1 cellular context compared by ENCODE assay signal in the genomic region with DNA sequence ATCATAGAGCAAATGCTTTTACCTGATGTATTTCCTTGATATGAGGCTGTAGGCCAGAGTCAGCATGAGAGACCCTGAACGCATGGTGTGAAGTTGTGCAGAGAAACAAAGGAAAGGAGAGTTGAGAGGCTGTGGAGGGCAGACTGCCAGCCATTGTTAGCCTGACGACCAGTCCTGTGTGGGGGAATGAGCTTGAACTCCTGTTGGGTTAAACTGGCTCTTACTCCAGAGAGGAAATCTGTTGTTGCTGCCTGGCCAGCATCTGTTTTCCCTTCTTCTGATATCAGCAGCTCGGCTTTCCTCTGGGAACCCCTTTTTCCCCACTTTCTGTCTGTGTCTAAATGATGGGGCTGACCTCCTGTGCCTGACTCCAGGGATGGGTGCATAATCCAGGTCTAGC.
TF ChIP-seq lines count a peak whose summit lies in the region.

No MANE protein-coding gene starts in this region.

TF ChIP-seq in GM23338, 12 proteins besides CTCF, POLR2A, EP300 and RAD21:
- TF ChIP-seq, protein P1, sequence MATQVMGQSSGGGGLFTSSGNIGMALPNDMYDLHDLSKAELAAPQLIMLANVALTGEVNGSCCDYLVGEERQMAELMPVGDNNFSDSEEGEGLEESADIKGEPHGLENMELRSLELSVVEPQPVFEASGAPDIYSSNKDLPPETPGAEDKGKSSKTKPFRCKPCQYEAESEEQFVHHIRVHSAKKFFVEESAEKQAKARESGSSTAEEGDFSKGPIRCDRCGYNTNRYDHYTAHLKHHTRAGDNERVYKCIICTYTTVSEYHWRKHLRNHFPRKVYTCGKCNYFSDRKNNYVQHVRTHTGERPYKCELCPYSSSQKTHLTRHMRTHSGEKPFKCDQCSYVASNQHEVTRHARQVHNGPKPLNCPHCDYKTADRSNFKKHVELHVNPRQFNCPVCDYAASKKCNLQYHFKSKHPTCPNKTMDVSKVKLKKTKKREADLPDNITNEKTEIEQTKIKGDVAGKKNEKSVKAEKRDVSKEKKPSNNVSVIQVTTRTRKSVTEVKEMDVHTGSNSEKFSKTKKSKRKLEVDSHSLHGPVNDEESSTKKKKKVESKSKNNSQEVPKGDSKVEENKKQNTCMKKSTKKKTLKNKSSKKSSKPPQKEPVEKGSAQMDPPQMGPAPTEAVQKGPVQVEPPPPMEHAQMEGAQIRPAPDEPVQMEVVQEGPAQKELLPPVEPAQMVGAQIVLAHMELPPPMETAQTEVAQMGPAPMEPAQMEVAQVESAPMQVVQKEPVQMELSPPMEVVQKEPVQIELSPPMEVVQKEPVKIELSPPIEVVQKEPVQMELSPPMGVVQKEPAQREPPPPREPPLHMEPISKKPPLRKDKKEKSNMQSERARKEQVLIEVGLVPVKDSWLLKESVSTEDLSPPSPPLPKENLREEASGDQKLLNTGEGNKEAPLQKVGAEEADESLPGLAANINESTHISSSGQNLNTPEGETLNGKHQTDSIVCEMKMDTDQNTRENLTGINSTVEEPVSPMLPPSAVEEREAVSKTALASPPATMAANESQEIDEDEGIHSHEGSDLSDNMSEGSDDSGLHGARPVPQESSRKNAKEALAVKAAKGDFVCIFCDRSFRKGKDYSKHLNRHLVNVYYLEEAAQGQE (IDR thresholded peaks at IDR 0.05; ENCODE audit: unreplicated experiment): no peak
- TF ChIP-seq EZH2 (IDR thresholded peaks at IDR 0.05; ENCODE audit: low read depth, unreplicated experiment): no peak
- no peak for TF ChIP-seq ZNF331 (CRISPR knock-in tag; IDR thresholded peaks at IDR 0.05; ENCODE audit: low read depth)
- TF ChIP-seq, protein P2, sequence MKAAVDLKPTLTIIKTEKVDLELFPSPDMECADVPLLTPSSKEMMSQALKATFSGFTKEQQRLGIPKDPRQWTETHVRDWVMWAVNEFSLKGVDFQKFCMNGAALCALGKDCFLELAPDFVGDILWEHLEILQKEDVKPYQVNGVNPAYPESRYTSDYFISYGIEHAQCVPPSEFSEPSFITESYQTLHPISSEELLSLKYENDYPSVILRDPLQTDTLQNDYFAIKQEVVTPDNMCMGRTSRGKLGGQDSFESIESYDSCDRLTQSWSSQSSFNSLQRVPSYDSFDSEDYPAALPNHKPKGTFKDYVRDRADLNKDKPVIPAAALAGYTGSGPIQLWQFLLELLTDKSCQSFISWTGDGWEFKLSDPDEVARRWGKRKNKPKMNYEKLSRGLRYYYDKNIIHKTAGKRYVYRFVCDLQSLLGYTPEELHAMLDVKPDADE (IDR thresholded peaks at IDR 0.05): no peak
- no peak for TF ChIP-seq POLR2AphosphoS5 (IDR thresholded peaks at IDR 0.05; ENCODE audit: low read depth)
- no peak for TF ChIP-seq NANOG (IDR thresholded peaks at IDR 0.05; ENCODE audit: borderline replicate concordance)
- no peak for TF ChIP-seq ZNF114 (CRISPR knock-in tag; IDR thresholded peaks at IDR 0.05)
- no peak for TF ChIP-seq STAT1 (IDR thresholded peaks at IDR 0.05; ENCODE audit: unreplicated experiment)
- TF ChIP-seq JUNB (IDR thresholded peaks at IDR 0.05; ENCODE audit: unreplicated experiment): no peak
- TF ChIP-seq, protein P3, sequence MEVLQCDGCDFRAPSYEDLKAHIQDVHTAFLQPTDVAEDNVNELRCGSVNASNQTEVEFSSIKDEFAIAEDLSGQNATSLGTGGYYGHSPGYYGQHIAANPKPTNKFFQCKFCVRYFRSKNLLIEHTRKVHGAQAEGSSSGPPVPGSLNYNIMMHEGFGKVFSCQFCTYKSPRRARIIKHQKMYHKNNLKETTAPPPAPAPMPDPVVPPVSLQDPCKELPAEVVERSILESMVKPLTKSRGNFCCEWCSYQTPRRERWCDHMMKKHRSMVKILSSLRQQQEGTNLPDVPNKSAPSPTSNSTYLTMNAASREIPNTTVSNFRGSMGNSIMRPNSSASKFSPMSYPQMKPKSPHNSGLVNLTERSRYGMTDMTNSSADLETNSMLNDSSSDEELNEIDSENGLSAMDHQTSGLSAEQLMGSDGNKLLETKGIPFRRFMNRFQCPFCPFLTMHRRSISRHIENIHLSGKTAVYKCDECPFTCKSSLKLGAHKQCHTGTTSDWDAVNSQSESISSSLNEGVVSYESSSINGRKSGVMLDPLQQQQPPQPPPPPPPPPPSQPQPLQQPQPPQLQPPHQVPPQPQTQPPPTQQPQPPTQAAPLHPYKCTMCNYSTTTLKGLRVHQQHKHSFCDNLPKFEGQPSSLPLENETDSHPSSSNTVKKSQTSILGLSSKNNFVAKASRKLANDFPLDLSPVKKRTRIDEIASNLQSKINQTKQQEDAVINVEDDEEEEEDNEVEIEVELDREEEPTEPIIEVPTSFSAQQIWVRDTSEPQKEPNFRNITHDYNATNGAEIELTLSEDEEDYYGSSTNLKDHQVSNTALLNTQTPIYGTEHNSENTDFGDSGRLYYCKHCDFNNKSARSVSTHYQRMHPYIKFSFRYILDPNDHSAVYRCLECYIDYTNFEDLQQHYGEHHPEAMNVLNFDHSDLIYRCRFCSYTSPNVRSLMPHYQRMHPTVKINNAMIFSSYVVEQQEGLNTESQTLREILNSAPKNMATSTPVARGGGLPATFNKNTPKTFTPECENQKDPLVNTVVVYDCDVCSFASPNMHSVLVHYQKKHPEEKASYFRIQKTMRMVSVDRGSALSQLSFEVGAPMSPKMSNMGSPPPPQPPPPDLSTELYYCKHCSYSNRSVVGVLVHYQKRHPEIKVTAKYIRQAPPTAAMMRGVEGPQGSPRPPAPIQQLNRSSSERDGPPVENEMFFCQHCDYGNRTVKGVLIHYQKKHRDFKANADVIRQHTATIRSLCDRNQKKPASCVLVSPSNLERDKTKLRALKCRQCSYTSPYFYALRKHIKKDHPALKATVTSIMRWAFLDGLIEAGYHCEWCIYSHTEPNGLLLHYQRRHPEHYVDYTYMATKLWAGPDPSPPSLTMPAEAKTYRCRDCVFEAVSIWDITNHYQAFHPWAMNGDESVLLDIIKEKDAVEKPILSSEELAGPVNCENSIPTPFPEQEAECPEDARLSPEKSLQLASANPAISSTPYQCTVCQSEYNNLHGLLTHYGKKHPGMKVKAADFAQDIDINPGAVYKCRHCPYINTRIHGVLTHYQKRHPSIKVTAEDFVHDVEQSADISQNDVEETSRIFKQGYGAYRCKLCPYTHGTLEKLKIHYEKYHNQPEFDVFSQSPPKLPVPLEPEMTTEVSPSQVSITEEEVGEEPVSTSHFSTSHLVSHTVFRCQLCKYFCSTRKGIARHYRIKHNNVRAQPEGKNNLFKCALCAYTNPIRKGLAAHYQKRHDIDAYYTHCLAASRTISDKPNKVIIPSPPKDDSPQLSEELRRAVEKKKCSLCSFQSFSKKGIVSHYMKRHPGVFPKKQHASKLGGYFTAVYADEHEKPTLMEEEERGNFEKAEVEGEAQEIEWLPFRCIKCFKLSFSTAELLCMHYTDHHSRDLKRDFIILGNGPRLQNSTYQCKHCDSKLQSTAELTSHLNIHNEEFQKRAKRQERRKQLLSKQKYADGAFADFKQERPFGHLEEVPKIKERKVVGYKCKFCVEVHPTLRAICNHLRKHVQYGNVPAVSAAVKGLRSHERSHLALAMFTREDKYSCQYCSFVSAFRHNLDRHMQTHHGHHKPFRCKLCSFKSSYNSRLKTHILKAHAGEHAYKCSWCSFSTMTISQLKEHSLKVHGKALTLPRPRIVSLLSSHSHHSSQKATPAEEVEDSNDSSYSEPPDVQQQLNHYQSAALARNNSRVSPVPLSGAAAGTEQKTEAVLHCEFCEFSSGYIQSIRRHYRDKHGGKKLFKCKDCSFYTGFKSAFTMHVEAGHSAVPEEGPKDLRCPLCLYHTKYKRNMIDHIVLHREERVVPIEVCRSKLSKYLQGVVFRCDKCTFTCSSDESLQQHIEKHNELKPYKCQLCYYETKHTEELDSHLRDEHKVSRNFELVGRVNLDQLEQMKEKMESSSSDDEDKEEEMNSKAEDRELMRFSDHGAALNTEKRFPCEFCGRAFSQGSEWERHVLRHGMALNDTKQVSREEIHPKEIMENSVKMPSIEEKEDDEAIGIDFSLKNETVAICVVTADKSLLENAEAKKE (CRISPR knock-in tag; IDR thresholded peaks at IDR 0.05): no peak
- TF ChIP-seq CREB1 (CRISPR knock-in tag; IDR thresholded peaks at IDR 0.05; ENCODE audit: low read depth): no peak
- TF ChIP-seq EZH2phosphoT487 (IDR thresholded peaks at IDR 0.05; ENCODE audit: unreplicated experiment): no peak
